Comparison of ENCODE assay signal across 18 cellular contexts in the genomic region with DNA sequence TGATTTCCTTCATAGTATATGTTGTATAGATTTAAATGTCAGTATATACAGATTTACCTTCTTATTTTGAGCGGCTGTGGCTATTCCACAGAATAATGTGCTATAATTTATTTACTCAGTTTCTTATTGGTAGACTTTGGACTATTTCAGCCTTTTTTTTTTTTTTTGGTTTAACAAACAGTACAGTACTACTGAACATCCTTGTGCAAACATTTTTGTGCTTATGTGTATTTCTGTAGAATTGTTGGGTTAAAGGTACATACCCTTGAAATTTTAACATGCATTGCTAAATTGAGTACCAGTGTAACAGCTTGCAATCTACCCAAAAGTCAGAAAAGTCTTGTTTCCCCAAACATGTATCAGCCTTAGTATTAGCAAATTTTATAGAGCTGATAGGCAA.
"Had no signal": no experiment of that assay in that cellular context is flagged by ENCODE, and none has a peak within 500 bp of the region (broad histone marks: within the 10 kb centered on the region; RNA-seq: fewer than 3 reads in every experiment).

No MANE protein-coding gene starts in this region.

- ATAC-seq: body of pancreas; stimulated activated memory B cell treated with anti-CD40 and anti-IgM and Interleukin-4, amounts not matched to agents 10 μg/mL and 1 μg/mL and 100 μg/mL, for 72 hours had no signal

- H3K4me1 ChIP-seq: body of pancreas had no signal

- H3K27me3 Mint-ChIP-seq: stimulated activated memory B cell treated with anti-CD40 and anti-IgM and Interleukin-4, amounts not matched to agents 10 μg/mL and 1 μg/mL and 100 μg/mL, for 72 hours had no signal

- H3K9me3 Mint-ChIP-seq: activated naive CD8-positive, alpha-beta T cell treated with anti-CD3 and anti-CD28 coated beads for 36 hours; immature natural killer cell; neural crest cell; stimulated activated memory B cell treated with anti-CD40 and anti-IgM and Interleukin-4, amounts not matched to agents 10 μg/mL and 1 μg/mL and 100 μg/mL, for 72 hours; T-helper 2 cell treated with Interferon-gamma antibody and Interleukin-4, amounts not matched to agents 5 μg/mL and 100 μg/mL, for 36 hours had no signal

- H3K36me3 ChIP-seq: colonic mucosa, heart left ventricle had no signal

- H3K4me3 ChIP-seq: body of pancreas, colonic mucosa, heart left ventricle, psoas muscle had no signal

- H3K27ac Mint-ChIP-seq: activated naive CD8-positive, alpha-beta T cell treated with anti-CD3 and anti-CD28 coated beads for 36 hours; mesothelial cell of epicardium; T-helper 2 cell treated with Interferon-gamma antibody and Interleukin-4, amounts not matched to agents 5 μg/mL and 100 μg/mL, for 36 hours had no signal

- H3K4me3 Mint-ChIP-seq: activated naive CD8-positive, alpha-beta T cell treated with anti-CD3 and anti-CD28 coated beads for 36 hours; mesothelial cell of epicardium; neural crest cell; T-helper 2 cell treated with Interferon-gamma antibody and Interleukin-4, amounts not matched to agents 5 μg/mL and 100 μg/mL, for 36 hours had no signal

- H3K36me3 Mint-ChIP-seq: activated naive CD8-positive, alpha-beta T cell treated with anti-CD3 and anti-CD28 coated beads for 36 hours; mesothelial cell of epicardium; stimulated activated memory B cell treated with anti-CD40 and anti-IgM and Interleukin-4, amounts not matched to agents 10 μg/mL and 1 μg/mL and 100 μg/mL, for 72 hours had no signal

- H3K27ac ChIP-seq: body of pancreas had no signal

- DNase-seq: activated CD4-positive, alpha-beta T cell treated with anti-CD3 and anti-CD28 coated beads, Interleukin-2, amount 50 U/mL, for 1 hour; activated CD8-positive, alpha-beta memory T cell treated with anti-CD3 and anti-CD28 coated beads for 24 hours; activated naive CD8-positive, alpha-beta T cell treated with anti-CD3 and anti-CD28 coated beads for 36 hours; amygdala; body of pancreas; caudate nucleus; colonic mucosa; foreskin melanocyte; heart left ventricle; immature natural killer cell; psoas muscle; stimulated activated CD4-positive, alpha-beta T cell treated with anti-CD3 and anti-CD28 coated beads, Interleukin-12 subunit alpha, Interleukin-12 subunit beta, amount 100 ng/mL, for 4 hours; stimulated activated CD4-positive, alpha-beta T cell treated with anti-CD3 and anti-CD28 coated beads, Interleukin-2, amount 100 ng/mL, for 24 hours; trophoblast cell had no signal

- H3K9me3 ChIP-seq: body of pancreas, colonic mucosa, heart left ventricle, psoas muscle had no signal

- H3K27me3 ChIP-seq: body of pancreas, colonic mucosa, heart left ventricle had no signal
